In the genomic region with DNA sequence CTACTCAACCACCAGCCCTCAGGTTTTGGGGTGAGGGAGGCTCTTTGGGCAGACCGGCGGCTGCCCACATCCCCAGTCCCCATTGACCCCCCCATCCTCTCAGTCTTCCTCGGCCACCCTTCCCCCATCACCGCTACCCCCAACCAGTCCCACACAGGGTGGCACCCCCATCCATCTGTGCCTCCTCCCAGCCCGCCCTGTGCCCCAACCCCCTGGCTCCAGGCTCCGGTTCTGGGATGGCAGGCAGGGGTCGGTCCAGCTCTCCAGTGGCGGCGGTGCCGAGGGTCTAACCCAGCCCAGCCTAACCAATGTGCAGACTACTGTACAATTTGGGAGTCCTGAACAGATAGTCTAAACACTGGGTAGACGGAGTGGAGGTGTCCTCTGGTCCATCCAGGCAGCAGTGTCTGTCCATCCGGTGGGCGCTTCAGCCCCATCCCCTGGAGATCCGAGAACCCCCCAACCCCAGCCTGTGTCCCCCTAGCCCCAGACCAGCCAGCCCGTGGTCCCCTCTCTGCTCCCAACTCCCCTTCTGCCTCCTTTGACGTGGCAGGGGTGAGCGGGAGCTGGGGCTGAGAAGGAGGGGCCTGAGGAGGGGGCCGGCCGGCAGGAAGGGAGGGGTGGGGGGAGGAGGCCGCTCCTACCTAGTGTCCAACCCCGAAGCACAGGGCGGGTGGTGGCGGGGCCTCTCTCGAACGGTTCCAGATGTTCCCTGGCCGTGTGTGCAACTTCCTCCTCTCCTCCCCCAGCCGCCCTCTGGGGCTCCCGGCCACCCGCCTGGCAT, we compare ENCODE assay signal across 9 cellular contexts. TPM values are rescaled to one million over a fixed set of nuclear protein-coding genes. Genes with fewer than 3 reads are reported as not detected.
DNase-seq lines count a peak whose midpoint lies in the region; ATAC-seq, FAIRE-seq and TF ChIP-seq lines count a peak whose summit lies in the region.
"Had no signal": no experiment of that assay in that cellular context is flagged by ENCODE, and none has a peak within 500 bp of the region (broad histone marks: within the 10 kb centered on the region; RNA-seq: fewer than 3 reads in every experiment).

No MANE protein-coding gene starts in this region.

- H3K9ac ChIP-seq in H1 (replicated peaks in 1 of 4; ENCODE audit: extremely low read depth in 1 of 4, low read depth in 3 of 4, low read length in 3 of 4): no peak overlapping the region
- H3K9ac ChIP-seq in mucosa of rectum (ENCODE audit: low read depth in 1 of 2, low read length in 2 of 2): peak overlapping the region in 1 of 2 donors; percentile 56

- H3K79me1 ChIP-seq in H1 (ENCODE audit: low read depth, low read length): no peaks in the 10 kb centered on the region

- DNase-seq in AG08396 (ENCODE audit: low spot score): peak; percentile 86
- DNase-seq in NOMO-1 (lab: John Stamatoyannopoulos, UW; ENCODE audit: unreplicated experiment in 2 of 2): peak; percentile 89 to 91
- DNase-seq in H1 (ENCODE audit: low read depth in 1 of 2, low spot score in 2 of 2): no peak
- DNase-seq in frontal cortex (ENCODE audit: low spot score in 2 of 2): no peak
- DNase-seq: DND-41 had no signal

- no peak for TF ChIP-seq POLR2A in H1 (IDR thresholded peaks at IDR 0.05; ENCODE audit: control extremely low read depth in 1 of 2, low read depth in 2 of 2, low read length in 2 of 2)

- POLR2A ChIA-PET in H1 (lab: Charles Lee; ENCODE audit: partially characterized antibody): interaction anchor here (0.9 to 1.3 kb wide), 3 partner anchors 12 to 23 kb away, joined by 3 to 5 read pairs (median 3); no protein-coding TSS in a partner anchor

- H3K9me3 ChIP-seq in H1 (ENCODE audit: insufficient read depth in 2 of 2, low read depth in 1 of 2, low read length in 1 of 2) (no peaks in the 10 kb centered on the region), mucosa of rectum (ENCODE audit: control insufficient read depth in 2 of 2, low read length in 2 of 2) (no peaks in the 10 kb centered on the region)

- no peak overlapping the region for H2BK15ac ChIP-seq in H1 (ENCODE audit: low read length)

- no peak for TF ChIP-seq RAD21 in H1 (IDR thresholded peaks at IDR 0.05 in 1 of 2, conservative IDR thresholded peaks at IDR 0.05 in 1 of 2; ENCODE audit: low read depth in 2 of 2, low read length in 2 of 2)

- no peak overlapping the region for H2BK20ac ChIP-seq in H1 (ENCODE audit: low read length)

- peaks cover 7% of the 10 kb centered on the region; the same call in 1 of the 2 replicates for H3K23me2 ChIP-seq in H1 (ENCODE audit: low read depth, low read length)

- H3K18ac ChIP-seq in H1 (ENCODE audit: extremely low read depth, low read length): no peak overlapping the region

- peaks cover 2 to 8% of the 10 kb centered on the region in 2 experiments for H4K20me1 ChIP-seq in H1 (replicated peaks in 1 of 2; ENCODE audit: control insufficient read depth in 1 of 2, insufficient read depth in 2 of 2, low read length in 2 of 2)

- CTCF ChIA-PET in H1 (lab: Charles Lee; ENCODE audit: partially characterized antibody): interaction anchor here (0.6 to 4.1 kb wide), 4 partner anchors 10 to 41 kb away, joined by 3 to 22 read pairs (median 4); partner anchors contain the start of gene DNM1

- peaks cover 3 to 19% (median 10%) of the 10 kb centered on the region in 4 experiments for H3K4me1 ChIP-seq in H1 (replicated peaks in 1 of 4; ENCODE audit: control insufficient read depth in 3 of 4, insufficient read depth in 4 of 4, low read length in 3 of 4)
- no peaks in the 10 kb centered on the region for H3K4me1 ChIP-seq in mucosa of rectum (ENCODE audit: control insufficient read depth in 2 of 2, insufficient read depth in 2 of 2, low read length in 2 of 2)

- no peak overlapping the region for H3K27ac ChIP-seq in H1 (ENCODE audit: low read depth, low read length)
- peak overlapping the region; percentile 70 to 72 for H3K27ac ChIP-seq in mucosa of rectum (ENCODE audit: low read depth in 2 of 2, low read length in 2 of 2)

- H4K91ac ChIP-seq in H1 (replicated peaks; ENCODE audit: insufficient read length, low read length): peak overlapping the region; percentile 85

- peak overlapping the region; percentile 90; the same call in 1 of the 2 replicates for H2AK5ac ChIP-seq in H1 (ENCODE audit: low read depth, low read length)

- ATAC-seq in GM21786 (IDR thresholded peaks at IDR 0.05; ENCODE audit: unreplicated experiment) (no peak), HG03025 (IDR thresholded peaks at IDR 0.05; ENCODE audit: low FRiP score, unreplicated experiment) (no peak), HG03442 (IDR thresholded peaks at IDR 0.05; ENCODE audit: unreplicated experiment) (no peak)

- FAIRE-seq in H1 (lab: Jason Lieb, UNC) (no peak), frontal cortex (lab: Jason Lieb, UNC) (no peak)

- H3K27me3 ChIP-seq in H1 (replicated peaks in 1 of 4; ENCODE audit: control insufficient read depth in 3 of 4, extremely low read depth in 1 of 4, insufficient read depth in 3 of 4, low read length in 3 of 4): no peaks in the 10 kb centered on the region; a peak in 1 of 7 replicates
- no peaks in the 10 kb centered on the region for H3K27me3 ChIP-seq in mucosa of rectum (ENCODE audit: control insufficient read depth in 2 of 2, insufficient read depth in 2 of 2, low read length in 2 of 2)

- H2AFZ ChIP-seq in H1 (ENCODE audit: low read length): no peak overlapping the region

- peak overlapping the region; percentile 49 for H3K14ac ChIP-seq in H1 (ENCODE audit: insufficient read length)

- H3K36me3 ChIP-seq in H1 (ENCODE audit: control insufficient read depth in 2 of 4, insufficient read depth in 4 of 4, low read length in 3 of 4) (peaks cover 0 to 10% (median 2%) of the 10 kb centered on the region in 4 experiments; a peak in 2 of 8 replicates), mucosa of rectum (ENCODE audit: control insufficient read depth in 2 of 2, insufficient read depth in 2 of 2, low read length in 2 of 2) (no peaks in the 10 kb centered on the region)

- H2BK12ac ChIP-seq in H1 (ENCODE audit: low read depth, low read length): peak overlapping the region; percentile 84; the same call in 1 of the 2 replicates

- no peak for TF ChIP-seq EP300 in H1 (IDR thresholded peaks at IDR 0.05; ENCODE audit: borderline replicate concordance in 1 of 2, low read depth in 2 of 2, low read length in 2 of 2)

- no peak overlapping the region for H3K56ac ChIP-seq in H1 (replicated peaks; ENCODE audit: insufficient read length, low read depth, low read length)

- no peaks in the 10 kb centered on the region for H3K79me2 ChIP-seq in H1 (ENCODE audit: control insufficient read depth in 1 of 2, insufficient read depth in 2 of 2, low read length in 2 of 2)

- H4K8ac ChIP-seq in H1 (ENCODE audit: extremely low read depth, insufficient read depth, low read length): peak overlapping the region; percentile 89; the same call in 1 of the 2 replicates

- no peak overlapping the region for H4K5ac ChIP-seq in H1 (ENCODE audit: insufficient read length, low read depth, low read length)

- TF ChIP-seq CTCF in H1 (IDR thresholded peaks at IDR 0.05; ENCODE audit: control extremely low read depth in 1 of 3, insufficient read depth in 1 of 3, low read depth in 1 of 3, low read length in 3 of 3): no peak

- no peak overlapping the region for H2BK120ac ChIP-seq in H1 (replicated peaks; ENCODE audit: low read depth, low read length)

- no peak overlapping the region; the same call in 1 of the 2 replicates for H2BK5ac ChIP-seq in H1 (ENCODE audit: low read depth, low read length)

- WGBS in H1 (ENCODE audit: extremely low coverage in 1 of 2, insufficient coverage in 1 of 2, insufficient read length in 1 of 2, insufficient replicate concordance in 2 of 2, low coverage in 1 of 2, low lambda C conversion rate in 2 of 2, missing lambda C conversion rate in 1 of 2), 2 experiments: 78% methylated on average over 11 of the region's 29 CpGs; no CpG with 5 or more reads in 1 of the 2 experiments

- no peak overlapping the region for H3K4ac ChIP-seq in H1 (replicated peaks; ENCODE audit: insufficient read length, low read depth, low read length)

- no peak overlapping the region; a peak in 1 of 8 replicates for H3K4me3 ChIP-seq in H1 (ENCODE audit: extremely low read depth in 1 of 4, insufficient read depth in 2 of 4, low read depth in 3 of 4, low read length in 4 of 4)
- peak overlapping the region; percentile 38 to 50 for H3K4me3 ChIP-seq in mucosa of rectum (ENCODE audit: low read length in 2 of 2)

- peak overlapping the region in 1 of 2 experiments; percentile 14; a peak in 2 of 4 replicates for H3K4me2 ChIP-seq in H1 (ENCODE audit: insufficient read depth in 1 of 2, low read depth in 2 of 2, low read length in 2 of 2)

- H3K23ac ChIP-seq in H1 (ENCODE audit: insufficient read length): no peak overlapping the region

RNA-seq across cellular contexts. Expression of gene GOLGA2, which starts 31.2 kb away (rescaled TPM):
- 43.6 and 50.1 TPM in 2 replicates for total RNA-seq in H1 (2021; fragmentation: NEBNext Ultra II Directional; extraction: Animal tissue kit (Norgen Biotek cat#: 25700))
- 13.1 and 15.9 TPM in 2 replicates for polyA plus RNA-seq in H1 (2011; rRNA removed)
- 22.9 TPM for polyA plus RNA-seq in H1 (2011; cell fraction: cytosol; rRNA removed)
- 30.3 TPM for polyA plus RNA-seq in H1 (2011; cell fraction: nucleus; rRNA removed)
- polyA plus RNA-seq in H1 (2012, experiment 1 of 2): 30.5 to 43.8 TPM (median 37.6 TPM) in 4 replicates
- 16.1 TPM for polyA plus RNA-seq in H1 (2012, experiment 2 of 2)
- polyA plus RNA-seq in H1 (2013, experiment 1 of 2): 29.7 TPM
- polyA plus RNA-seq in H1 (2013, experiment 2 of 2): 31.5 TPM
- 14.7 and 17.2 TPM in 2 replicates for polyA minus RNA-seq in H1 (2011; rRNA and poly(A)+ RNA removed)
- 13.5 TPM for polyA minus RNA-seq in H1 (2011; cell fraction: cytosol; rRNA and poly(A)+ RNA removed)
- polyA minus RNA-seq in H1 (2011; cell fraction: nucleus; rRNA and poly(A)+ RNA removed): 22.6 TPM
- 40.4 TPM for total RNA-seq in frontal cortex

RNA-seq across cellular contexts. Expression of gene SWI5, which starts 31.4 kb away (rescaled TPM):
- total RNA-seq in H1 (2021; fragmentation: NEBNext Ultra II Directional; extraction: Animal tissue kit (Norgen Biotek cat#: 25700)): 25.5 and 29.0 TPM in 2 replicates
- polyA plus RNA-seq in H1 (2011; rRNA removed): 54.6 and 59.5 TPM in 2 replicates
- polyA plus RNA-seq in H1 (2011; cell fraction: cytosol; rRNA removed): 63.6 TPM
- polyA plus RNA-seq in H1 (2011; cell fraction: nucleus; rRNA removed): 34.7 TPM
- polyA plus RNA-seq in H1 (2012, experiment 1 of 2): 34.0 to 43.9 TPM (median 40.7 TPM) in 4 replicates
- 21.8 TPM for polyA plus RNA-seq in H1 (2012, experiment 2 of 2)
- 29.0 TPM for polyA plus RNA-seq in H1 (2013, experiment 1 of 2)
- 30.0 TPM for polyA plus RNA-seq in H1 (2013, experiment 2 of 2)
- polyA minus RNA-seq in H1 (2011; rRNA and poly(A)+ RNA removed): 27.7 and 27.8 TPM in 2 replicates
- 5.5 TPM for polyA minus RNA-seq in H1 (2011; cell fraction: cytosol; rRNA and poly(A)+ RNA removed)
- 11.5 TPM for polyA minus RNA-seq in H1 (2011; cell fraction: nucleus; rRNA and poly(A)+ RNA removed)
- 3.7 TPM for total RNA-seq in frontal cortex

RNA-seq across cellular contexts. Expression of gene DNM1, which starts 41.5 kb away (rescaled TPM):
- total RNA-seq in H1 (2021; fragmentation: NEBNext Ultra II Directional; extraction: Animal tissue kit (Norgen Biotek cat#: 25700)): 43.7 and 62.7 TPM in 2 replicates
- polyA plus RNA-seq in H1 (2011; rRNA removed): 34.3 and 55.4 TPM in 2 replicates
- 38.5 TPM for polyA plus RNA-seq in H1 (2011; cell fraction: cytosol; rRNA removed)
- polyA plus RNA-seq in H1 (2011; cell fraction: nucleus; rRNA removed): 182 TPM
- polyA plus RNA-seq in H1 (2012, experiment 1 of 2): 63.2 to 75.1 TPM (median 67.5 TPM) in 4 replicates
- 27.0 TPM for polyA plus RNA-seq in H1 (2012, experiment 2 of 2)
- polyA plus RNA-seq in H1 (2013, experiment 1 of 2): 35.2 TPM
- polyA plus RNA-seq in H1 (2013, experiment 2 of 2): 29.3 TPM
- polyA minus RNA-seq in H1 (2011; rRNA and poly(A)+ RNA removed): 80.1 and 86.2 TPM in 2 replicates
- 43.2 TPM for polyA minus RNA-seq in H1 (2011; cell fraction: cytosol; rRNA and poly(A)+ RNA removed)
- polyA minus RNA-seq in H1 (2011; cell fraction: nucleus; rRNA and poly(A)+ RNA removed): 108 TPM
- 73.8 TPM for total RNA-seq in frontal cortex

RNA-seq across cellular contexts. Expression of gene CIZ1, which starts 53.3 kb away (rescaled TPM):
- total RNA-seq in H1 (2021; fragmentation: NEBNext Ultra II Directional; extraction: Animal tissue kit (Norgen Biotek cat#: 25700)): 103 and 107 TPM in 2 replicates
- 66.0 and 87.0 TPM in 2 replicates for polyA plus RNA-seq in H1 (2011; rRNA removed)
- polyA plus RNA-seq in H1 (2011; cell fraction: cytosol; rRNA removed): 40.7 TPM
- polyA plus RNA-seq in H1 (2011; cell fraction: nucleus; rRNA removed): 107 TPM
- 80.8 to 92.5 TPM (median 90.4 TPM) in 4 replicates for polyA plus RNA-seq in H1 (2012, experiment 1 of 2)
- 78.0 TPM for polyA plus RNA-seq in H1 (2012, experiment 2 of 2)
- polyA plus RNA-seq in H1 (2013, experiment 1 of 2): 77.5 TPM
- polyA plus RNA-seq in H1 (2013, experiment 2 of 2): 83.3 TPM
- polyA minus RNA-seq in H1 (2011; rRNA and poly(A)+ RNA removed): 38.7 and 39.7 TPM in 2 replicates
- 51.8 TPM for polyA minus RNA-seq in H1 (2011; cell fraction: cytosol; rRNA and poly(A)+ RNA removed)
- polyA minus RNA-seq in H1 (2011; cell fraction: nucleus; rRNA and poly(A)+ RNA removed): 36.3 TPM
- 15.9 TPM for total RNA-seq in frontal cortex

Comparison
In these comparisons a context has a peak if more than half of its experiments do, and no peak if none do; other contexts are left out.
1. DNase-seq: peak in AG08396 (single experiment) and NOMO-1 (2 of 2); none in H1 (0 of 2) and frontal cortex (0 of 2).
2. H3K4me3 ChIP-seq: peak in mucosa of rectum (2 of 2); none in H1 (0 of 4).